In genomic region chr5:42057254-42057690, GRCh38 we compare ENCODE assay signal across 8 cellular contexts.
A peak's percentile ranks its signal among the peaks of the same experiment; 100 is the strongest.
DNase-seq lines count a peak whose midpoint lies in the region; ATAC-seq and TF ChIP-seq lines count a peak whose summit lies in the region.

No MANE protein-coding gene starts in this region.

- H3K9ac ChIP-seq in NT2/D1 (ENCODE audit: insufficient read length, low read depth) = no peak overlapping the region

- H3K4me3 ChIP-seq in NT2/D1 (ENCODE audit: insufficient read length, low read depth) (no peak overlapping the region), fibroblast of villous mesenchyme (ENCODE audit: low read depth, low read length) (no peak overlapping the region), psoas muscle (no peak overlapping the region)

- intact Hi-C loops in psoas muscle (cut with DNase I) = loop anchor here (2.0 to 5.0 kb wide), 2 partner anchors 200 kb away; no protein-coding TSS in a partner anchor

- H3K4me1 ChIP-seq in NT2/D1 (ENCODE audit: insufficient read depth, insufficient read length) = no peaks in the 10 kb centered on the region
- no peaks in the 10 kb centered on the region for H3K4me1 ChIP-seq in psoas muscle

- WGBS in psoas muscle, 3 donors = 23 to 29% (median 24%) methylated on average over 5 of the region's 5 CpGs

- TF ChIP-seq CTCF in fibroblast of villous mesenchyme (IDR thresholded peaks at IDR 0.05; ENCODE audit: insufficient read depth, low read depth, low read length) (peak; percentile 85), psoas muscle (IDR thresholded peaks at IDR 0.05) (peak; percentile 60)

- H3K36me3 ChIP-seq in NT2/D1 (ENCODE audit: insufficient read depth, insufficient read length, low read length) (no peaks in the 10 kb centered on the region), psoas muscle (ENCODE audit: insufficient read depth in 1 of 2, low read depth in 1 of 2) (no peaks in the 10 kb centered on the region)

- H3K9me3 ChIP-seq in NT2/D1 (ENCODE audit: insufficient read depth, low read length) (no peaks in the 10 kb centered on the region), psoas muscle (no peaks in the 10 kb centered on the region)

- ATAC-seq in GM19455 (IDR thresholded peaks at IDR 0.05; ENCODE audit: unreplicated experiment) (peak; percentile 95), HG03460 (IDR thresholded peaks at IDR 0.05; ENCODE audit: unreplicated experiment) (peak; percentile 96), psoas muscle (peak in 3 of 4 donors; percentile 39 to 62 (median 50))

- no peaks in the 10 kb centered on the region for H3K27me3 ChIP-seq in NT2/D1 (ENCODE audit: insufficient read depth, insufficient read length)
- no peaks in the 10 kb centered on the region for H3K27me3 ChIP-seq in psoas muscle (ENCODE audit: insufficient read depth in 3 of 3, low read length in 2 of 3)

- DNase-seq in D341Med (ENCODE audit: low spot score) (peak; percentile 69), NT2/D1 (ENCODE audit: low read depth, low spot score) (peak; percentile 43), activated T-cell treated with anti-CD3 and anti-CD28 coated beads for 48 hours (ENCODE audit: low read depth) (peak; percentile 37), fibroblast of villous mesenchyme (ENCODE audit: low read depth) (peak; percentile 40), psoas muscle (no peak), GOT3 (lab: John Stamatoyannopoulos, UW) (no peak)

- no peak overlapping the region for H3K27ac ChIP-seq in psoas muscle

Comparison
In these comparisons a context has a peak if more than half of its experiments do, and no peak if none do; other contexts are left out.
1. DNase-seq: peak in D341Med (single experiment), NT2/D1 (single experiment), activated T-cell treated with anti-CD3 and anti-CD28 coated beads for 48 hours (single experiment) and fibroblast of villous mesenchyme (single experiment); none in psoas muscle (0 of 2) and GOT3 (single experiment).
2. Peak in every context shown above with its lines, with median percentiles within 50 percentile points of each other: ATAC-seq.